Comparison of ENCODE assay signal across 16 cellular contexts in the genomic region with DNA sequence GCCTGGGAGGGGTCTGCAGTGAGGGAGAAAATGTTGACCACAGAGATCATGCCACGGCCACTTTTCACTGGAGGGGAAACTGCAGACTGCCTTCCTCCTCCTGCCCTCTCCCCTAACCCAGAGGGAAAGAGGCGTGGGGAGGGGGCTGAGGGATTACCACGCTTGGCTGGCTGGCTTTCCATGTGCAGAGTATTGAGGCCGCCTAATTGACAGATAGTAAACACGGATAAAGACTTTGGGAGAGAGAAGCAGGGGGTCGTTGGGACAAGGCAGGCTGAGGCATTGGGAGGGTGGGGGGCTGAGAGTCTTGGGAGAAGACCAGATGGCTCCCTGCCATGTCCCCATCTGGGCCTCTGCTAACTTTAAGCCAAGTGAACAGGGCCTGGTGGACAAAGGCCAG.
"Had no signal": no experiment of that assay in that cellular context is flagged by ENCODE, and none has a peak within 500 bp of the region (broad histone marks: within the 10 kb centered on the region; RNA-seq: fewer than 3 reads in every experiment).

No MANE protein-coding gene starts in this region.

- H3K79me2 ChIP-seq: hepatocyte had no signal

- H3K9me3 Mint-ChIP-seq: activated CD4-positive, alpha-beta T cell treated with anti-CD3 and anti-CD28 coated beads, Interleukin-2, amount 10 ng/mL, durations not matched to agents 24 days and 14 days; activated naive CD8-positive, alpha-beta T cell treated with anti-CD3 and anti-CD28 coated beads for 36 hours; activated T-helper 1 cell treated with anti-CD3 and anti-CD28 coated beads, Interleukin-12 subunit alpha, Interleukin-12 subunit beta, Interleukin-2, Interleukin-4 antibody, amounts not matched to agents 30 ng/mL and 10 ng/mL and 1 ng/mL, durations not matched to agents 14 hours and 24 hours and 36 hours had no signal

- H3K27ac ChIP-seq: body of pancreas, left lung, skin epidermis, vagina had no signal

- H3K4me3 Mint-ChIP-seq: activated CD4-positive, alpha-beta T cell treated with anti-CD3 and anti-CD28 coated beads, Interleukin-2, amount 10 ng/mL, durations not matched to agents 24 days and 14 days; activated naive CD8-positive, alpha-beta T cell treated with anti-CD3 and anti-CD28 coated beads for 36 hours; activated T-helper 1 cell treated with anti-CD3 and anti-CD28 coated beads, Interleukin-12 subunit alpha, Interleukin-12 subunit beta, Interleukin-2, Interleukin-4 antibody, amounts not matched to agents 30 ng/mL and 10 ng/mL and 1 ng/mL, durations not matched to agents 14 hours and 24 hours and 36 hours had no signal

- DNase-seq: activated CD4-positive, alpha-beta T cell treated with anti-CD3 and anti-CD28 coated beads, Interleukin-2, amount 10 ng/mL, durations not matched to agents 24 days and 14 days; activated CD4-positive, CD25-positive, alpha-beta regulatory T cell; activated CD8-positive, alpha-beta memory T cell treated with anti-CD3 and anti-CD28 coated beads for 24 hours; activated naive CD8-positive, alpha-beta T cell treated with anti-CD3 and anti-CD28 coated beads for 36 hours; amygdala; islet precursor cell; naive B cell; stimulated activated CD4-positive, alpha-beta T cell treated with anti-CD3 and anti-CD28 coated beads, Interleukin-4, amount 100 ng/mL, for 24 hours; stimulated activated naive CD4-positive, alpha-beta T cell had no signal

- H3K27ac Mint-ChIP-seq: activated CD4-positive, alpha-beta T cell treated with anti-CD3 and anti-CD28 coated beads, Interleukin-2, amount 10 ng/mL, durations not matched to agents 24 days and 14 days; activated naive CD8-positive, alpha-beta T cell treated with anti-CD3 and anti-CD28 coated beads for 36 hours; activated T-helper 1 cell treated with anti-CD3 and anti-CD28 coated beads, Interleukin-12 subunit alpha, Interleukin-12 subunit beta, Interleukin-2, Interleukin-4 antibody, amounts not matched to agents 30 ng/mL and 10 ng/mL and 1 ng/mL, durations not matched to agents 14 hours and 24 hours and 36 hours had no signal

- H3K4me2 ChIP-seq: hepatocyte had no signal

- H3K4me1 ChIP-seq: body of pancreas, vagina had no signal

- H3K36me3 ChIP-seq: left lung, transverse colon, vagina had no signal

- H3K9me3 ChIP-seq: body of pancreas, left lung, transverse colon, vagina had no signal

- H2AFZ ChIP-seq: hepatocyte had no signal

- H3K36me3 Mint-ChIP-seq: activated naive CD8-positive, alpha-beta T cell treated with anti-CD3 and anti-CD28 coated beads for 36 hours had no signal

- H3K4me3 ChIP-seq: body of pancreas, hepatocyte, left lung, skin epidermis, vagina had no signal

- H3K27me3 ChIP-seq: body of pancreas, hepatocyte, vagina had no signal
